Comparison of ENCODE assay signal across 20 cellular contexts in genomic region chr2:163617517-163617916, GRCh38.
"Had no signal": no experiment of that assay in that cellular context is flagged by ENCODE, and none has a peak within 500 bp of the region (broad histone marks: within the 10 kb centered on the region; RNA-seq: fewer than 3 reads in every experiment).

No MANE protein-coding gene starts in this region.

- H3K4me3 ChIP-seq: K562 had no signal

- ATAC-seq: K562, T-cell had no signal

- DNase-seq: Kasumi-1, MM.1S, NCI-H1092 treated with DMSO at 0.1 percent for 48 hours, NCI-H1436 treated with DMSO at 0.1 percent for 48 hours, NCI-H1694, NCI-H187 treated with DMSO at 0.1 percent for 48 hours, NCI-H2029 treated with DMSO at 0.1 percent for 48 hours, NCI-H2171 treated with DMSO at 0.1 percent for 48 hours, NCI-H345, NCI-H446 treated with DMSO at 0.1 percent for 48 hours, NCI-H510A treated with DMSO at 0.1 percent for 48 hours, NCI-H526, NCI-H774, SHP77, SK-N-SH, SW 1271, T-cell had no signal

- FAIRE-seq: K562 had no signal

- H3K4me2 ChIP-seq: KMS-11, SK-N-SH had no signal

- H3K27ac ChIP-seq: KMS-11, RWPE1 had no signal

- H3K9me3 ChIP-seq: SK-N-SH had no signal
